ENCODE assay signal across 15 cellular contexts in genomic region chr22:17476838-17477237, GRCh38.
DNase-seq lines count a peak whose midpoint lies in the region; ATAC-seq and TF ChIP-seq lines count a peak whose summit lies in the region.
"Had no signal": no experiment of that assay in that cellular context is flagged by ENCODE, and none has a peak within 500 bp of the region (broad histone marks: within the 10 kb centered on the region; RNA-seq: fewer than 3 reads in every experiment).

No MANE protein-coding gene starts in this region.

- H3K27me3 Mint-ChIP-seq in mesothelial cell of epicardium (ENCODE audit: low read depth): no peaks in the 10 kb centered on the region
- H3K27me3 Mint-ChIP-seq in CD4-positive, alpha-beta T cell: peaks cover 45% of the 10 kb centered on the region

- H3K9ac ChIP-seq in HUES48 (ENCODE audit: low read depth, low read length): peak overlapping the region; percentile 31; the same call in 1 of the 2 replicates
- H3K9ac ChIP-seq in endocrine pancreas (ENCODE audit: control insufficient read depth, insufficient read depth, low read length): no peak overlapping the region

- H3K4me3 ChIP-seq in HUES48 (ENCODE audit: low read depth, low read length): no peak overlapping the region
- peak overlapping the region; percentile 60 for H3K4me3 ChIP-seq in endocrine pancreas (ENCODE audit: control insufficient read depth, insufficient read depth, low read length)

- H3K27me3 ChIP-seq in HUES48 (ENCODE audit: control insufficient read depth, insufficient read depth, low read length) (no peaks in the 10 kb centered on the region), endocrine pancreas (ENCODE audit: control insufficient read depth, insufficient read depth, low read length) (no peaks in the 10 kb centered on the region)
- peaks cover 10% of the 10 kb centered on the region for H3K27me3 ChIP-seq in CD4-positive, alpha-beta T cell (ENCODE audit: control insufficient read depth, insufficient read depth, low read length)

- TF ChIP-seq CTCF in mesothelial cell of epicardium (IDR thresholded peaks at IDR 0.05; ENCODE audit: unreplicated experiment): no peak
- TF ChIP-seq CTCF in CD4-positive, alpha-beta T cell (IDR thresholded peaks at IDR 0.05): no peak

- H3K4me1 ChIP-seq in HUES48 (ENCODE audit: control insufficient read depth, insufficient read depth, low read length): peaks cover 52% of the 10 kb centered on the region
- H3K4me1 ChIP-seq in endocrine pancreas (ENCODE audit: control insufficient read depth, insufficient read depth, low read length): peaks cover 4% of the 10 kb centered on the region

- ATAC-seq in GM21576 (IDR thresholded peaks at IDR 0.05; ENCODE audit: unreplicated experiment) (no peak), GM19467 (IDR thresholded peaks at IDR 0.05; ENCODE audit: unreplicated experiment) (no peak)
- ATAC-seq in CD4-positive, alpha-beta T cell (ENCODE audit: poor library complexity): no peak

- DNase-seq in NCI-H69 (lab: John Stamatoyannopoulos, UW) (peak; percentile 36), mesothelial cell of epicardium (ENCODE audit: low spot score in 2 of 2, unreplicated experiment in 2 of 2) (no peak), NCI-H1436 (lab: John Stamatoyannopoulos, UW) (no peak)
- DNase-seq in CD4-positive, alpha-beta T cell: no peak
- DNase-seq: activated CD4-positive, alpha-beta T cell treated with anti-CD3 and anti-CD28 coated beads, Interleukin-2, amount 50 U/mL, for 48 hours; aorta; CD8-positive, alpha-beta memory T cell; effector CD4-positive, alpha-beta T cell; NCI-H446 had no signal

- H3K36me3 Mint-ChIP-seq in mesothelial cell of epicardium: peaks cover 3% of the 10 kb centered on the region
- no peaks in the 10 kb centered on the region for H3K36me3 Mint-ChIP-seq in CD4-positive, alpha-beta T cell (ENCODE audit: low read depth)
- H3K36me3 Mint-ChIP-seq: CD8-positive, alpha-beta memory T cell had no signal

- H3K27ac Mint-ChIP-seq in mesothelial cell of epicardium: peak overlapping the region; percentile 3
- no peak overlapping the region for H3K27ac Mint-ChIP-seq in CD4-positive, alpha-beta T cell
- H3K27ac Mint-ChIP-seq: activated T-helper 2 cell treated with anti-CD3 and anti-CD28 coated beads, Interferon-gamma antibody, Interleukin-2, Interleukin-4, amounts not matched to agents 10 μg/mL and 5 μg/mL and 100 μg/mL, durations not matched to agents 14 hours and 24 hours and 36 hours; CD8-positive, alpha-beta memory T cell had no signal

- peaks cover 44% of the 10 kb centered on the region for H3K36me3 ChIP-seq in HUES48 (ENCODE audit: control insufficient read depth, insufficient read depth, low read length)
- no peaks in the 10 kb centered on the region for H3K36me3 ChIP-seq in endocrine pancreas (ENCODE audit: control insufficient read depth, insufficient read depth, low read length)

- H3K9me3 ChIP-seq in HUES48 (ENCODE audit: control insufficient read depth, insufficient read depth, low read length) (no peaks in the 10 kb centered on the region), endocrine pancreas (ENCODE audit: control insufficient read depth, low read length) (no peaks in the 10 kb centered on the region)
- H3K9me3 ChIP-seq in CD4-positive, alpha-beta T cell (ENCODE audit: control insufficient read depth, low read length): no peaks in the 10 kb centered on the region

- no peak overlapping the region for H3K27ac ChIP-seq in HUES48 (ENCODE audit: low read depth, low read length)
- no peak overlapping the region for H3K27ac ChIP-seq in CD4-positive, alpha-beta T cell (ENCODE audit: low read depth, low read length)
- H3K27ac ChIP-seq: RWPE1 had no signal

- H3K4me1 Mint-ChIP-seq in mesothelial cell of epicardium: peaks cover 16% of the 10 kb centered on the region
- H3K4me1 Mint-ChIP-seq in CD4-positive, alpha-beta T cell (ENCODE audit: low read depth): no peaks in the 10 kb centered on the region
- H3K4me1 Mint-ChIP-seq: CD8-positive, alpha-beta memory T cell had no signal

- peak overlapping the region; percentile 55 for H3K4me3 Mint-ChIP-seq in mesothelial cell of epicardium
- H3K4me3 Mint-ChIP-seq in CD4-positive, alpha-beta T cell: no peak overlapping the region
- H3K4me3 Mint-ChIP-seq: CD8-positive, alpha-beta memory T cell had no signal

- POLR2A ChIA-PET in CD4-positive, alpha-beta T cell (lab: Charles Lee): no interaction called here

- no peaks in the 10 kb centered on the region for H3K9me3 Mint-ChIP-seq in mesothelial cell of epicardium
- no peaks in the 10 kb centered on the region for H3K9me3 Mint-ChIP-seq in CD4-positive, alpha-beta T cell
- H3K9me3 Mint-ChIP-seq: activated T-helper 2 cell treated with anti-CD3 and anti-CD28 coated beads, Interferon-gamma antibody, Interleukin-2, Interleukin-4, amounts not matched to agents 10 μg/mL and 5 μg/mL and 100 μg/mL, durations not matched to agents 14 hours and 24 hours and 36 hours; CD8-positive, alpha-beta memory T cell had no signal

- CTCF ChIA-PET in CD4-positive, alpha-beta T cell (lab: Charles Lee): interaction anchor here (1.3 kb wide), 1 partner anchor 22 kb away, joined by 4 read pairs; no protein-coding TSS in a partner anchor

- intact Hi-C loops in CD4-positive, alpha-beta T cell (cut with DNase I, micrococcal nuclease): no loop called here
